23 cellular contexts compared by ENCODE assay signal in genomic region chr10:74875966-74876365, GRCh38. TPM values are rescaled to one million over a fixed set of nuclear protein-coding genes. Genes with fewer than 3 reads are reported as not detected.
A peak's percentile ranks its signal among the peaks of the same experiment; 100 is the strongest.
DNase-seq lines count a peak whose midpoint lies in the region; ATAC-seq, FAIRE-seq and TF ChIP-seq lines count a peak whose summit lies in the region.
"Had no signal": no experiment of that assay in that cellular context is flagged by ENCODE, and none has a peak within 500 bp of the region (broad histone marks: within the 10 kb centered on the region; RNA-seq: fewer than 3 reads in every experiment).

No MANE protein-coding gene starts in this region.

- 18 to 22% methylated on average over 1 of the region's 1 CpG for WGBS in pancreas, 2 donors

- intact Hi-C loops in pancreas (cut with DNase I) = no loop called here

- H3K4me1 ChIP-seq in pancreas = peaks cover 4 to 20% (median 5%) of the 10 kb centered on the region in 3 donors

- no peaks in the 10 kb centered on the region for H3K9me3 ChIP-seq in pancreas
- H3K9me3 ChIP-seq: gastroesophageal sphincter, neutrophil, tibial artery had no signal

- DNase-seq in NCI-H1105 treated with DMSO at 0.1 percent for 48 hours (lab: John Stamatoyannopoulos, UW) (peak; percentile 24), NCI-H1105 (lab: John Stamatoyannopoulos, UW) (no peak), NCI-H2029 (lab: John Stamatoyannopoulos, UW) (peak; percentile 39), pancreas (no peak), nucleus accumbens (lab: John Stamatoyannopoulos, UW) (no peak), iPS-NIHi7 (ENCODE audit: extremely low spot score) (no peak)
- DNase-seq: 8988T; activated B cell treated with CpG ODN at 0.5 μM for 24 hours; activated CD8-positive, alpha-beta memory T cell treated with anti-CD3 and anti-CD28 coated beads, Interleukin-2, amount 10 ng/mL, durations not matched to agents 7 days and 5 days; activated gamma-delta T cell; CD8-positive, alpha-beta T cell; mesenchymal stem cell; NCI-H82; stimulated activated CD4-positive, alpha-beta T cell treated with anti-CD3 and anti-CD28 coated beads, Interleukin-4, amount 100 ng/mL, for 4 hours; tibial artery had no signal

- no peaks in the 10 kb centered on the region for H3K36me3 ChIP-seq in pancreas
- H3K36me3 ChIP-seq: gastroesophageal sphincter, neutrophil, tibial artery had no signal

- ATAC-seq in pancreas (peak; percentile 56 to 69 (median 66)), HG03354 (IDR thresholded peaks at IDR 0.05; ENCODE audit: poor library complexity, severe bottlenecking, unreplicated experiment) (no peak)
- ATAC-seq: activated CD8-positive, alpha-beta memory T cell treated with anti-CD3 and anti-CD28 coated beads, Interleukin-2, amount 10 ng/mL, durations not matched to agents 7 days and 5 days; CD8-positive, alpha-beta T cell; gastroesophageal sphincter; HCT116 had no signal

- H3K27ac ChIP-seq in VCaP = peak overlapping the region; percentile 77
- peak overlapping the region in 1 of 4 donors; percentile 8 for H3K27ac ChIP-seq in pancreas
- H3K27ac ChIP-seq: gastroesophageal sphincter, neutrophil, tibial artery had no signal

- no peak for FAIRE-seq in pancreas (lab: Jason Lieb, UNC)
- FAIRE-seq: G401.6, GM12892, RCC 7860 had no signal

- H3K27me3 ChIP-seq in pancreas = no peaks in the 10 kb centered on the region
- H3K27me3 ChIP-seq: gastroesophageal sphincter, neutrophil, tibial artery had no signal

- H3K4me3 ChIP-seq in pancreas = no peak overlapping the region
- H3K4me3 ChIP-seq: gastroesophageal sphincter, tibial artery had no signal

- no peak for TF ChIP-seq CTCF in VCaP (conservative IDR thresholded peaks at IDR 0.05)
- TF ChIP-seq CTCF in pancreas (IDR thresholded peaks at IDR 0.05) = no peak

RNA-seq across cellular contexts. Expression of gene KAT6B, which starts 49.6 kb away (rescaled TPM):
- total RNA-seq in pancreas = 10 to 100 TPM; 16.2 to 28.6 (median 21.9) TPM
- polyA plus RNA-seq in pancreas = 1 to 10 TPM; 7.6 to 8.7 TPM

Comparison
In these comparisons a context has a peak if more than half of its experiments do, and no peak if none do; other contexts are left out.
1. DNase-seq: peak in NCI-H1105 treated with DMSO at 0.1 percent for 48 hours (single experiment) and NCI-H2029 (single experiment); none in NCI-H1105 (single experiment), pancreas (0 of 6), nucleus accumbens (0 of 56) and iPS-NIHi7 (single experiment).